ENCODE assay signal across 2 cellular contexts in genomic region chr10:14612873-14613569, GRCh38.
TF ChIP-seq lines count a peak whose summit lies in the region.

No MANE protein-coding gene starts in this region.

TF ChIP-seq in A549, 52 proteins besides CTCF, POLR2A, EP300 and RAD21:
- TF ChIP-seq HMGXB4 (CRISPR knock-in tag; IDR thresholded peaks at IDR 0.05; ENCODE audit: borderline replicate concordance), result no peak
- no peak for TF ChIP-seq HOXB5 (CRISPR knock-in tag; IDR thresholded peaks at IDR 0.05)
- no peak for TF ChIP-seq RNF2 (IDR thresholded peaks at IDR 0.05; ENCODE audit: borderline replicate concordance, low read depth)
- no peak for TF ChIP-seq POLR2AphosphoS2 (conservative IDR thresholded peaks at IDR 0.05; ENCODE audit: low read length)
- TF ChIP-seq CEBPB (IDR thresholded peaks at IDR 0.05), result no peak
- no peak for TF ChIP-seq TP53 (CRISPR knock-in tag; IDR thresholded peaks at IDR 0.05)
- TF ChIP-seq JUNB (IDR thresholded peaks at IDR 0.05), result no peak
- no peak for TF ChIP-seq ESRRA (IDR thresholded peaks at IDR 0.05; ENCODE audit: borderline replicate concordance, low read length)
- no peak for TF ChIP-seq CHD2 (IDR thresholded peaks at IDR 0.05; ENCODE audit: low read length, partially characterized antibody)

TF ChIP-seq in GM23338, 12 proteins besides CTCF, POLR2A, EP300 and RAD21 (continued from another document):
- TF ChIP-seq ETS1 (IDR thresholded peaks at IDR 0.05) (no peak), EZH2phosphoT487 (IDR thresholded peaks at IDR 0.05; ENCODE audit: unreplicated experiment) (no peak), JUNB (IDR thresholded peaks at IDR 0.05; ENCODE audit: unreplicated experiment) (no peak), STAT1 (IDR thresholded peaks at IDR 0.05; ENCODE audit: unreplicated experiment) (no peak), NANOG (IDR thresholded peaks at IDR 0.05; ENCODE audit: borderline replicate concordance) (no peak)
